9 cellular contexts compared by ENCODE assay signal in the genomic region with DNA sequence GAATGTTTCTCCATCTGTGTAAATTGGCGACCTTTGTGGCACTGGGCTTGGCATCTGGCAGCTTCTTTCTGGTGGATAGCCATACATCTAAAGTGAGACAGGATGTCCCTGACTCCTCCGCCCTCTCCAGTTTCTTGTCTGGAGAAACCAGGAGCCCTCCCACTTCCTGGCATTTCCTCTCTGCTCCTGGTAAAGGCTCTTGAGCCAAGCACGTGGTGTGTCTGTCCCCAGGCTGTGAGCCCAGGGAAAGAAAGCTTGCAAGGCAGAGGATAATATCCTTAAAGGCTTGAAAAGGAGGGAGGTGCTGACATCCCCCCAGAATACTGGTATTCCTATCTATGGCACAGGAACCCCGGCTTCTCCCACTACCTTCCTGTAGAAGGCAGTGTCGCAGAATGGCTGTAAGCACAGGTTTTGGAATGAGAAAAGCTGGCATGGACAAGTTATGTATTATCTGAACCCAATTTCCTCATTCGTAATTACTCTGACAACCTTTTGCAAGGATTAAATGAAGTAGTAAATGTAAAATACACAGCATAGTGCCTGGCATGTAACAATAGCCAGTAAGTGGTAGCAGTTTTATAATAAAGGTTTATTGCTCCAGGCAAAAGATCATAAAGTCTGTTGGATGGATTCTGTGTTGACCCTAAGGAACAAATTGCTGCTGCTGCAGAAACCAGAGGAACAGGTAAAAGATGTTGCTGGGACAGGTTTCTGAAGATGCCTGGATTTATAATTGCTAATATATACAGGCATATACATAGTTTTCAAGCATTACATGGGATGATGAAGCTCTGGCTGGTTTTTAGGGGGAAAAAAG. TPM values are rescaled to one million over a fixed set of nuclear protein-coding genes. Genes with fewer than 3 reads are reported as not detected.
DNase-seq lines count a peak whose midpoint lies in the region; ATAC-seq and TF ChIP-seq lines count a peak whose summit lies in the region.
"Had no signal": no experiment of that assay in that cellular context is flagged by ENCODE, and none has a peak within 500 bp of the region (broad histone marks: within the 10 kb centered on the region; RNA-seq: fewer than 3 reads in every experiment).

No MANE protein-coding gene starts in this region.

- H3K9me2 ChIP-seq in PC-3 (replicated peaks; ENCODE audit: low read length) = no peaks in the 10 kb centered on the region
- no peaks in the 10 kb centered on the region for H3K9me2 ChIP-seq in OCI-LY7 (ENCODE audit: insufficient read depth, low read length)

- H3K27ac ChIP-seq in A673 (ENCODE audit: low read depth, low read length, poor library complexity, severe bottlenecking) = no peak overlapping the region
- H3K27ac ChIP-seq in PC-3 (ENCODE audit: low read length) = 0 out of 2 replicates have a peak overlapping the region, but pooled peaks have one; percentile 11
- H3K27ac ChIP-seq in OCI-LY7 (ENCODE audit: low read depth, low read length, poor library complexity, severe bottlenecking) = no peak overlapping the region
- H3K27ac ChIP-seq: BLaER1 had no signal

- BruUV-seq in A673 (replicated peaks; lab: Mats Ljungman, UMichigan) (no TSS peak), PC-3 (replicated peaks; lab: Mats Ljungman, UMichigan) (no TSS peak), OCI-LY7 (replicated peaks; lab: Mats Ljungman, UMichigan) (no TSS peak)

- CTCF ChIA-PET in A673 (lab: Charles Lee) = no interaction called here
- CTCF ChIA-PET in PC-3 (lab: Charles Lee) = no interaction called here
- CTCF ChIA-PET in OCI-LY7 (lab: Charles Lee; ENCODE audit: unreplicated experiment) = no interaction called here

- H3K4me3 ChIP-seq in A673 (ENCODE audit: low read depth, low read length, poor library complexity, severe bottlenecking) = no peak overlapping the region
- H3K4me3 ChIP-seq in PC-3 (ENCODE audit: low read length) = no peak overlapping the region
- H3K4me3 ChIP-seq in OCI-LY7 (ENCODE audit: low read depth, low read length, poor library complexity, severe bottlenecking) = no peak overlapping the region
- H3K4me3 ChIP-seq: BLaER1 had no signal

- DNase-seq in A673 (ENCODE audit: low spot score) (peak; percentile 38), PC-3 (peak; percentile 26), fibroblast of peridontal ligament (ENCODE audit: extremely low read depth) (peak; percentile 4), myocyte (ENCODE audit: low read depth) (peak; percentile 18), OCI-LY7 (ENCODE audit: low spot score) (no peak), NCI-H526 (lab: John Stamatoyannopoulos, UW) (no peak)

- H3K36me3 ChIP-seq in A673 (ENCODE audit: insufficient read depth, low read length, poor library complexity, severe bottlenecking) (no peaks in the 10 kb centered on the region), PC-3 (ENCODE audit: low read depth, low read length) (no peaks in the 10 kb centered on the region), OCI-LY7 (ENCODE audit: insufficient read depth, low read length) (no peaks in the 10 kb centered on the region)
- H3K36me3 ChIP-seq: BLaER1 had no signal

- intact Hi-C loops in A673 (cut with micrococcal nuclease; ENCODE audit: unreplicated experiment) = no loop called here
- intact Hi-C loops in PC-3 (cut with micrococcal nuclease) = no loop called here
- intact Hi-C loops in OCI-LY7 (cut with micrococcal nuclease; ENCODE audit: unreplicated experiment) = no loop called here

- H4K20me1 ChIP-seq in PC-3 (ENCODE audit: low read length) (no peaks in the 10 kb centered on the region), OCI-LY7 (ENCODE audit: insufficient read depth, low read length) (no peaks in the 10 kb centered on the region)
- H4K20me1 ChIP-seq: BLaER1 had no signal

- H3K4me2 ChIP-seq in PC-3 (ENCODE audit: low read length) (no peak overlapping the region), OCI-LY7 (ENCODE audit: low read length) (no peak overlapping the region)
- H3K4me2 ChIP-seq: BLaER1 had no signal

- H2AFZ ChIP-seq in PC-3 (ENCODE audit: low read length) = peak overlapping the region; percentile 57; the same call in 1 of the 2 replicates
- H2AFZ ChIP-seq in OCI-LY7 (ENCODE audit: low read length) = no peak overlapping the region

- TF ChIP-seq CTCF in A673 (conservative IDR thresholded peaks at IDR 0.05; ENCODE audit: low read depth, low read length) (no peak), PC-3 (conservative IDR thresholded peaks at IDR 0.05; ENCODE audit: low read depth, low read length) (no peak), OCI-LY7 (conservative IDR thresholded peaks at IDR 0.05; ENCODE audit: low read length) (no peak)

- POLR2A ChIA-PET in A673 (lab: Charles Lee; ENCODE audit: low non-redundant PET) (no interaction called here), PC-3 (lab: Charles Lee; ENCODE audit: unreplicated experiment) (no interaction called here), OCI-LY7 (lab: Charles Lee) (interaction anchor here (0.5 kb wide), 1 partner anchor 43 kb away, joined by 3 read pairs; no protein-coding TSS in a partner anchor)

- H3K79me2 ChIP-seq in PC-3 (ENCODE audit: low read length) = no peaks in the 10 kb centered on the region
- H3K79me2 ChIP-seq in OCI-LY7 (ENCODE audit: insufficient read depth, low read depth, low read length) = no peaks in the 10 kb centered on the region

- H3K4me1 ChIP-seq in A673 (ENCODE audit: insufficient read depth, low read length, poor library complexity, severe bottlenecking) (peaks cover 6% of the 10 kb centered on the region), PC-3 (ENCODE audit: insufficient read depth, low read length) (peaks cover 25% of the 10 kb centered on the region), OCI-LY7 (ENCODE audit: insufficient read depth, low read length, poor library complexity, severe bottlenecking) (no peaks in the 10 kb centered on the region)
- H3K4me1 ChIP-seq: BLaER1 had no signal

- H3K27me3 ChIP-seq in A673 (replicated peaks; ENCODE audit: insufficient read depth, low read depth, low read length, poor library complexity) (no peaks in the 10 kb centered on the region), PC-3 (ENCODE audit: low read length) (no peaks in the 10 kb centered on the region)
- H3K27me3 ChIP-seq: BLaER1 had no signal

- no peak overlapping the region for H3K9ac ChIP-seq in PC-3 (ENCODE audit: low read length)
- H3K9ac ChIP-seq: BLaER1 had no signal

- no peaks in the 10 kb centered on the region for H3F3A ChIP-seq in PC-3 (ENCODE audit: low read length, unreplicated experiment)

- ATAC-seq in PC-3 = peak; percentile 43; the same call in 1 of the 2 replicates
- no peak for ATAC-seq in GM21619 (IDR thresholded peaks at IDR 0.05; ENCODE audit: unreplicated experiment)
- ATAC-seq in HG02571 (IDR thresholded peaks at IDR 0.05; ENCODE audit: unreplicated experiment) = no peak

- H3K9me3 ChIP-seq in A673 (ENCODE audit: low read depth, low read length, poor library complexity, severe bottlenecking) (no peaks in the 10 kb centered on the region), PC-3 (ENCODE audit: low read length) (no peaks in the 10 kb centered on the region), OCI-LY7 (ENCODE audit: low read length) (no peaks in the 10 kb centered on the region)
- H3K9me3 ChIP-seq: BLaER1 had no signal

RNA-seq across cellular contexts. Expression of a gene that starts 11.8 kb away (rescaled TPM):
- total RNA-seq in A673 (2021) (0.37 and 1.0 TPM in 2 replicates), PC-3 (2014; rRNA removed) (1.4 TPM in 1 of 2 replicates, not detected in the other), myocyte (0.52 and 0.88 TPM in 2 replicates), OCI-LY7 (2022) (23.0 and 25.3 TPM in 2 replicates)
- 0.14 TPM for polyA plus RNA-seq in myocyte (2012)
- 25.4 and 34.4 TPM in 2 replicates for total RNA-seq in OCI-LY7 (2014; rRNA removed; shearing (Covaris generic))

Comparison
In these comparisons a context has a peak if more than half of its experiments do, and no peak if none do; other contexts are left out.
1. DNase-seq: peak in A673 (single experiment), PC-3 (single experiment), fibroblast of peridontal ligament (single experiment) and myocyte (single experiment); none in OCI-LY7 (single experiment) and NCI-H526 (0 of 2).